10 cellular contexts compared by ENCODE assay signal in genomic region chr4:7911044-7911578, GRCh38. TPM values are rescaled to one million over a fixed set of nuclear protein-coding genes. Genes with fewer than 3 reads are reported as not detected.
DNase-seq lines count a peak whose midpoint lies in the region; ATAC-seq and TF ChIP-seq lines count a peak whose summit lies in the region.
"Had no signal": no experiment of that assay in that cellular context is flagged by ENCODE, and none has a peak within 500 bp of the region (broad histone marks: within the 10 kb centered on the region; RNA-seq: fewer than 3 reads in every experiment).

No MANE protein-coding gene starts in this region.

- H3K9me3 Mint-ChIP-seq in CD4-positive, alpha-beta T cell: no peaks in the 10 kb centered on the region

- H3K4me3 Mint-ChIP-seq in CD4-positive, alpha-beta T cell: no peak overlapping the region

- POLR2A ChIA-PET in CD4-positive, alpha-beta T cell (lab: Charles Lee): no interaction called here

- H3K36me3 Mint-ChIP-seq in CD4-positive, alpha-beta T cell (ENCODE audit: low read depth): no peaks in the 10 kb centered on the region

- ATAC-seq in heart left ventricle (peak; percentile 41 to 65 (median 62)), psoas muscle (peak; percentile 27 to 67 (median 53)), GM21529 (IDR thresholded peaks at IDR 0.05; ENCODE audit: unreplicated experiment) (no peak), HG03095 (IDR thresholded peaks at IDR 0.05; ENCODE audit: unreplicated experiment) (no peak)
- ATAC-seq in CD4-positive, alpha-beta T cell (ENCODE audit: poor library complexity): no peak

- peak; percentile 31 for DNase-seq in DMS 273 treated with DMSO at 0.1 percent for 48 hours (lab: John Stamatoyannopoulos, UW)
- peak; percentile 92 for DNase-seq in adipocyte (ENCODE audit: low read depth)
- DNase-seq in heart left ventricle: peak in 4 of 5 donors; percentile 33 to 61 (median 40)
- DNase-seq in psoas muscle: peak; percentile 35 to 59
- DNase-seq in CD4-positive, alpha-beta T cell: no peak
- DNase-seq in NCI-H2029 treated with DMSO at 0.1 percent for 48 hours (lab: John Stamatoyannopoulos, UW): no peak
- DNase-seq: cortex of kidney, DMS153 had no signal

- no peaks in the 10 kb centered on the region for H3K27me3 Mint-ChIP-seq in CD4-positive, alpha-beta T cell

- H3K4me1 ChIP-seq in adipocyte (ENCODE audit: control insufficient read depth, insufficient read depth, low read length) (peaks cover 64% of the 10 kb centered on the region), heart left ventricle (peaks cover 0 to 45% (median 8%) of the 10 kb centered on the region in 12 donors), psoas muscle (no peaks in the 10 kb centered on the region)

- TF ChIP-seq CTCF in heart left ventricle (IDR thresholded peaks at IDR 0.05): no peak
- no peak for TF ChIP-seq CTCF in psoas muscle (IDR thresholded peaks at IDR 0.05)
- TF ChIP-seq CTCF in CD4-positive, alpha-beta T cell (IDR thresholded peaks at IDR 0.05): no peak

- H3K9me3 ChIP-seq in adipocyte (ENCODE audit: control insufficient read depth, low read length) (no peaks in the 10 kb centered on the region), heart left ventricle (no peaks in the 10 kb centered on the region), psoas muscle (no peaks in the 10 kb centered on the region)
- no peaks in the 10 kb centered on the region for H3K9me3 ChIP-seq in CD4-positive, alpha-beta T cell (ENCODE audit: control insufficient read depth, low read length)

- TF ChIP-seq POLR2A in heart left ventricle (IDR thresholded peaks at IDR 0.05): no peak

- CTCF ChIA-PET in CD4-positive, alpha-beta T cell (lab: Charles Lee): no interaction called here

- peaks cover 56% of the 10 kb centered on the region for H3K4me1 Mint-ChIP-seq in CD4-positive, alpha-beta T cell (ENCODE audit: low read depth)

- no peak overlapping the region for H3K27ac Mint-ChIP-seq in CD4-positive, alpha-beta T cell

- intact Hi-C loops in heart left ventricle (cut with DNase I): no loop called here
- intact Hi-C loops in psoas muscle (cut with DNase I): no loop called here
- intact Hi-C loops in CD4-positive, alpha-beta T cell (cut with DNase I, micrococcal nuclease): no loop called here

- 63 to 68% (median 66%) methylated on average over 13 to 15 of the region's 15 CpGs for WGBS in heart left ventricle, 4 donors
- WGBS in psoas muscle, 3 donors: 66 to 72% (median 67%) methylated on average over 15 of the region's 15 CpGs

- H3K27me3 ChIP-seq in adipocyte (replicated peaks; ENCODE audit: control insufficient read depth, insufficient read depth, low read length): no peaks in the 10 kb centered on the region
- H3K27me3 ChIP-seq in heart left ventricle: no peaks in the 10 kb centered on the region
- no peaks in the 10 kb centered on the region for H3K27me3 ChIP-seq in psoas muscle (ENCODE audit: insufficient read depth in 3 of 3, low read length in 2 of 3)
- H3K27me3 ChIP-seq in CD4-positive, alpha-beta T cell (ENCODE audit: control insufficient read depth, insufficient read depth, low read length): no peaks in the 10 kb centered on the region

- H3K27ac ChIP-seq in heart left ventricle: peak overlapping the region; percentile 28 to 80 (median 55)
- peak overlapping the region; percentile 16 for H3K27ac ChIP-seq in psoas muscle
- H3K27ac ChIP-seq in CD4-positive, alpha-beta T cell (ENCODE audit: low read depth, low read length): no peak overlapping the region

- H3K4me3 ChIP-seq in adipocyte (ENCODE audit: low read length): peak overlapping the region; percentile 73
- peak overlapping the region in 3 of 12 donors; percentile 8 to 32 (median 16) for H3K4me3 ChIP-seq in heart left ventricle
- no peak overlapping the region for H3K4me3 ChIP-seq in psoas muscle

- H3K9ac ChIP-seq in adipocyte (ENCODE audit: low read length): peak overlapping the region; percentile 80

- H3K36me3 ChIP-seq in adipocyte (ENCODE audit: control insufficient read depth, insufficient read depth, low read length, severe bottlenecking) (no peaks in the 10 kb centered on the region), heart left ventricle (no peaks in the 10 kb centered on the region), psoas muscle (ENCODE audit: insufficient read depth in 1 of 2, low read depth in 1 of 2) (no peaks in the 10 kb centered on the region)

RNA-seq across cellular contexts. Expression of gene AFAP1, which starts 28.6 kb away (rescaled TPM):
- 10 to 100 TPM in 3 of 9 donors, 1 to 10 TPM in 6; 4.5 to 18.0 (median 7.0) TPM for total RNA-seq in heart left ventricle
- polyA plus RNA-seq in heart left ventricle: 1 to 10 TPM; 2.0 to 4.5 TPM
- total RNA-seq in psoas muscle: 10 to 100 TPM in 1 of 4 donors, 1 to 10 TPM in 3; 2.6 to 11.4 (median 4.3) TPM
- 1 to 10 TPM; 1.3 to 1.8 (median 1.6) TPM for polyA plus RNA-seq in psoas muscle
- total RNA-seq in CD4-positive, alpha-beta T cell: 10 to 100 TPM in 1 of 2 experiments, 1 to 10 TPM in 1; 9.8 to 10.9 TPM

Comparison
In these comparisons a context has a peak if more than half of its experiments do, and no peak if none do; other contexts are left out.
1. DNase-seq: peak in DMS 273 treated with DMSO at 0.1 percent for 48 hours (single experiment), adipocyte (single experiment), heart left ventricle (4 of 5) and psoas muscle (2 of 2); none in CD4-positive, alpha-beta T cell (0 of 10) and NCI-H2029 treated with DMSO at 0.1 percent for 48 hours (single experiment).
2. ATAC-seq: peak in heart left ventricle (4 of 4) and psoas muscle (4 of 4); none in CD4-positive, alpha-beta T cell (single experiment), GM21529 (single experiment) and HG03095 (single experiment).